13 cellular contexts compared by ENCODE assay signal in genomic region chr21:17763286-17764037, GRCh38.
"Had no signal": no experiment of that assay in that cellular context is flagged by ENCODE, and none has a peak within 500 bp of the region (broad histone marks: within the 10 kb centered on the region; RNA-seq: fewer than 3 reads in every experiment).

No MANE protein-coding gene starts in this region.

- H3K36me3 ChIP-seq: gastroesophageal sphincter, ovary, right atrium auricular region, tibial artery had no signal

- ATAC-seq: gastroesophageal sphincter, left lobe of liver, natural killer cell had no signal

- H3K9me3 ChIP-seq: gastroesophageal sphincter, ovary, right atrium auricular region, tibial artery had no signal

- H3K27me3 ChIP-seq: gastroesophageal sphincter, ovary, right atrium auricular region, tibial artery had no signal

- DNase-seq: cerebellar nuclear complex; kidney glomerular epithelial cell; natural killer cell; nucleus accumbens; ovary; small intestine; stimulated activated CD4-positive, alpha-beta T cell treated with anti-CD3 and anti-CD28 coated beads, Interleukin-12 subunit alpha, Interleukin-12 subunit beta, amount 100 ng/mL, for 4 hours; stimulated activated naive CD4-positive, alpha-beta T cell; tibial artery had no signal

- H3K4me1 ChIP-seq: gastroesophageal sphincter, right atrium auricular region, tibial artery had no signal

- H3K27ac ChIP-seq: gastroesophageal sphincter, ovary, right atrium auricular region, tibial artery had no signal

- H3K4me3 ChIP-seq: gastroesophageal sphincter, ovary, right atrium auricular region, tibial artery had no signal

- FAIRE-seq: colon, small intestine had no signal
